In genomic region chr2:64523667-64524603, GRCh38 we compare ENCODE assay signal across 7 cellular contexts. TPM values are rescaled to one million over a fixed set of nuclear protein-coding genes. Genes with fewer than 3 reads are reported as not detected.
DNase-seq lines count a peak whose midpoint lies in the region; ATAC-seq and TF ChIP-seq lines count a peak whose summit lies in the region.

Gene AFTPH (plus strand): TSS chr2:64524328. CDS start chr2:64551475, 27,147 bp downstream.

- in situ Hi-C loops in astrocyte of the cerebellum (cut with HindIII; ENCODE audit: low sequenced_read_pairs): no loop called here

- TF ChIP-seq POLR2A in GM18505 (IDR thresholded peaks at IDR 0.05; ENCODE audit: borderline replicate concordance, extremely low read depth, insufficient read depth, insufficient read length): peak; percentile 88

- ATAC-seq in GM18505 (IDR thresholded peaks at IDR 0.05; ENCODE audit: unreplicated experiment) (peak; percentile 87), HG02973 (IDR thresholded peaks at IDR 0.05; ENCODE audit: unreplicated experiment) (peak; percentile 71)

- TF ChIP-seq CTCF in astrocyte of the cerebellum (IDR thresholded peaks at IDR 0.05; ENCODE audit: low read depth, low read length, missing control alignments): no peak

- peak within 1 kb of the TSS; percentile 96 for H3K4me3 ChIP-seq in astrocyte of the cerebellum (ENCODE audit: low read depth, low read length)

- DNase-seq in NCI-H2029 treated with DMSO at 0.1 percent for 48 hours (lab: John Stamatoyannopoulos, UW): peak; percentile 76
- DNase-seq in T-helper 9 cell: peak; percentile 99
- peak; percentile 96 for DNase-seq in astrocyte of the cerebellum (ENCODE audit: low read depth)
- peak; percentile 98 for DNase-seq in hepatic stellate cell (ENCODE audit: low spot score)
- peak; percentile 94 for DNase-seq in renal cortical epithelial cell (ENCODE audit: low read depth)

RNA-seq across cellular contexts. Expression of gene AFTPH, which starts in this region (rescaled TPM):
- total RNA-seq in renal cortical epithelial cell: 53.8 and 67.2 TPM in 2 replicates

Comparison
In these comparisons a context has a peak if more than half of its experiments do, and no peak if none do; other contexts are left out.
1. Peak in every context shown above with its lines: DNase-seq, ATAC-seq and H3K4me3 ChIP-seq.